In the genomic region with DNA sequence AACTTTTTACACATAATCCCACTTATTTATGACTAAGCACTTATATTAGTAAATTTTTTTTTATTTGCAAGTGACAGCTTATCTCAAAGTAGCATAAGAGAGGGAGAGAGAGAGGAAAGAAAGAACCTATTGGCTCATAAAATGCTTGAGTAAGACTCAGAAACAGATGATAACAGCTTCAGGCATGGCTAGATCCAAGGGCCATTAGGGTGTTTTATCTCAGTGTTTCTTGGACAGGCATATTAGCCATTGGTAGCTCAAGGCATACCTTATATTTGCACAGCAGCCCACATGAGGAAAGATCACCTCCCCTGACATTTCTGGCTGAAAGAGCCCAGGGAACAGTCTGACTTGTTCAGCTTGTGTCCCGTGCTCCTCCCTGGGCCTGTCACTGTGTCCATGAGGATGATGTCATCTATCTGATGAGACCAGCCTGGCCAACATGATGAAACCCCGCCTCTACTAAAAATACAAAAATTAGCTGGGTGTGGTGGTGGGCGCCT, we compare ENCODE assay signal across 1 cellular context.
TF ChIP-seq lines count a peak whose summit lies in the region.

No MANE protein-coding gene starts in this region.

TF ChIP-seq in K562, 482 proteins besides CTCF, POLR2A, EP300 and RAD21 (continued from another document):
- TF ChIP-seq, protein P1, sequence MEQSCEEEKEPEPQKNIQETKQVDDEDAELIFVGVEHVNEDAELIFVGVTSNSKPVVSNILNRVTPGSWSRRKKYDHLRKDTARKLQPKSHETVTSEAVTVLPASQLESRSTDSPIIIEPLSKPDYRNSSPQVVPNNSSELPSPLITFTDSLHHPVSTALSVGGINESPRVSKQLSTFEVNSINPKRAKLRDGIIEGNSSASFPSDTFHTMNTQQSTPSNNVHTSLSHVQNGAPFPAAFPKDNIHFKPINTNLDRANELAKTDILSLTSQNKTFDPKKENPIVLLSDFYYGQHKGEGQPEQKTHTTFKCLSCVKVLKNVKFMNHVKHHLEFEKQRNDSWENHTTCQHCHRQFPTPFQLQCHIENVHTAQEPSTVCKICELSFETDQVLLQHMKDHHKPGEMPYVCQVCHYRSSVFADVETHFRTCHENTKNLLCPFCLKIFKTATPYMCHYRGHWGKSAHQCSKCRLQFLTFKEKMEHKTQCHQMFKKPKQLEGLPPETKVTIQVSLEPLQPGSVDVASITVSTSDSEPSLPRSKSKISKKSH (CRISPR knock-in tag; IDR thresholded peaks at IDR 0.05): no peak
- TF ChIP-seq THRAP3 (IDR thresholded peaks at IDR 0.05; ENCODE audit: borderline replicate concordance): no peak
- TF ChIP-seq, protein P2, sequence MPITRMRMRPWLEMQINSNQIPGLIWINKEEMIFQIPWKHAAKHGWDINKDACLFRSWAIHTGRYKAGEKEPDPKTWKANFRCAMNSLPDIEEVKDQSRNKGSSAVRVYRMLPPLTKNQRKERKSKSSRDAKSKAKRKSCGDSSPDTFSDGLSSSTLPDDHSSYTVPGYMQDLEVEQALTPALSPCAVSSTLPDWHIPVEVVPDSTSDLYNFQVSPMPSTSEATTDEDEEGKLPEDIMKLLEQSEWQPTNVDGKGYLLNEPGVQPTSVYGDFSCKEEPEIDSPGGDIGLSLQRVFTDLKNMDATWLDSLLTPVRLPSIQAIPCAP (CRISPR knock-in tag; IDR thresholded peaks at IDR 0.05; ENCODE audit: borderline replicate concordance): no peak
- TF ChIP-seq ZFP30 (CRISPR knock-in tag; IDR thresholded peaks at IDR 0.05; ENCODE audit: borderline replicate concordance): no peak
- TF ChIP-seq, protein P3, sequence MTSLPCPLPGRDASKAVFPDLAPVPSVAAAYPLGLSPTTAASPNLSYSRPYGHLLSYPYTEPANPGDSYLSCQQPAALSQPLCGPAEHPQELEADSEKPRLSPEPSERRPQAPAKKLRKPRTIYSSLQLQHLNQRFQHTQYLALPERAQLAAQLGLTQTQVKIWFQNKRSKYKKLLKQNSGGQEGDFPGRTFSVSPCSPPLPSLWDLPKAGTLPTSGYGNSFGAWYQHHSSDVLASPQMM (CRISPR knock-in tag; IDR thresholded peaks at IDR 0.05): no peak
- TF ChIP-seq, protein P4, sequence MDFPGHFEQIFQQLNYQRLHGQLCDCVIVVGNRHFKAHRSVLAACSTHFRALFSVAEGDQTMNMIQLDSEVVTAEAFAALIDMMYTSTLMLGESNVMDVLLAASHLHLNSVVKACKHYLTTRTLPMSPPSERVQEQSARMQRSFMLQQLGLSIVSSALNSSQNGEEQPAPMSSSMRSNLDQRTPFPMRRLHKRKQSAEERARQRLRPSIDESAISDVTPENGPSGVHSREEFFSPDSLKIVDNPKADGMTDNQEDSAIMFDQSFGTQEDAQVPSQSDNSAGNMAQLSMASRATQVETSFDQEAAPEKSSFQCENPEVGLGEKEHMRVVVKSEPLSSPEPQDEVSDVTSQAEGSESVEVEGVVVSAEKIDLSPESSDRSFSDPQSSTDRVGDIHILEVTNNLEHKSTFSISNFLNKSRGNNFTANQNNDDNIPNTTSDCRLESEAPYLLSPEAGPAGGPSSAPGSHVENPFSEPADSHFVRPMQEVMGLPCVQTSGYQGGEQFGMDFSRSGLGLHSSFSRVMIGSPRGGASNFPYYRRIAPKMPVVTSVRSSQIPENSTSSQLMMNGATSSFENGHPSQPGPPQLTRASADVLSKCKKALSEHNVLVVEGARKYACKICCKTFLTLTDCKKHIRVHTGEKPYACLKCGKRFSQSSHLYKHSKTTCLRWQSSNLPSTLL (IDR thresholded peaks at IDR 0.05): no peak
- peak; percentile 54 for TF ChIP-seq MAFG (tag; conservative IDR thresholded peaks at IDR 0.05)
- TF ChIP-seq, protein P5, sequence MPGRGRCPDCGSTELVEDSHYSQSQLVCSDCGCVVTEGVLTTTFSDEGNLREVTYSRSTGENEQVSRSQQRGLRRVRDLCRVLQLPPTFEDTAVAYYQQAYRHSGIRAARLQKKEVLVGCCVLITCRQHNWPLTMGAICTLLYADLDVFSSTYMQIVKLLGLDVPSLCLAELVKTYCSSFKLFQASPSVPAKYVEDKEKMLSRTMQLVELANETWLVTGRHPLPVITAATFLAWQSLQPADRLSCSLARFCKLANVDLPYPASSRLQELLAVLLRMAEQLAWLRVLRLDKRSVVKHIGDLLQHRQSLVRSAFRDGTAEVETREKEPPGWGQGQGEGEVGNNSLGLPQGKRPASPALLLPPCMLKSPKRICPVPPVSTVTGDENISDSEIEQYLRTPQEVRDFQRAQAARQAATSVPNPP (IDR thresholded peaks at IDR 0.05; ENCODE audit: borderline replicate concordance, insufficient read depth, insufficient read length): no peak
- TF ChIP-seq, protein P6, sequence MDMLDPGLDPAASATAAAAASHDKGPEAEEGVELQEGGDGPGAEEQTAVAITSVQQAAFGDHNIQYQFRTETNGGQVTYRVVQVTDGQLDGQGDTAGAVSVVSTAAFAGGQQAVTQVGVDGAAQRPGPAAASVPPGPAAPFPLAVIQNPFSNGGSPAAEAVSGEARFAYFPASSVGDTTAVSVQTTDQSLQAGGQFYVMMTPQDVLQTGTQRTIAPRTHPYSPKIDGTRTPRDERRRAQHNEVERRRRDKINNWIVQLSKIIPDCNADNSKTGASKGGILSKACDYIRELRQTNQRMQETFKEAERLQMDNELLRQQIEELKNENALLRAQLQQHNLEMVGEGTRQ (CRISPR knock-in tag; IDR thresholded peaks at IDR 0.05): no peak
- TF ChIP-seq MECOM (CRISPR knock-in tag; IDR thresholded peaks at IDR 0.05): no peak
- TF ChIP-seq RBM25 (IDR thresholded peaks at IDR 0.05; ENCODE audit: low read depth, low read length, severe bottlenecking): no peak
- no peak for TF ChIP-seq HNRNPL (IDR thresholded peaks at IDR 0.05; ENCODE audit: low read depth, low read length)
- no peak for TF ChIP-seq YBX1 (IDR thresholded peaks at IDR 0.05)
- TF ChIP-seq STAT5A (IDR thresholded peaks at IDR 0.05; ENCODE audit: borderline replicate concordance, low read length): no peak
- TF ChIP-seq ERF (CRISPR knock-in tag; IDR thresholded peaks at IDR 0.05): no peak
- TF ChIP-seq, protein P7, sequence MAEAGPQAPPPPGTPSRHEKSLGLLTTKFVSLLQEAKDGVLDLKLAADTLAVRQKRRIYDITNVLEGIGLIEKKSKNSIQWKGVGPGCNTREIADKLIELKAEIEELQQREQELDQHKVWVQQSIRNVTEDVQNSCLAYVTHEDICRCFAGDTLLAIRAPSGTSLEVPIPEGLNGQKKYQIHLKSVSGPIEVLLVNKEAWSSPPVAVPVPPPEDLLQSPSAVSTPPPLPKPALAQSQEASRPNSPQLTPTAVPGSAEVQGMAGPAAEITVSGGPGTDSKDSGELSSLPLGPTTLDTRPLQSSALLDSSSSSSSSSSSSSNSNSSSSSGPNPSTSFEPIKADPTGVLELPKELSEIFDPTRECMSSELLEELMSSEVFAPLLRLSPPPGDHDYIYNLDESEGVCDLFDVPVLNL (CRISPR knock-in tag; IDR thresholded peaks at IDR 0.05; ENCODE audit: low read depth): no peak
- no peak for TF ChIP-seq PCBP2 (IDR thresholded peaks at IDR 0.05; ENCODE audit: low read depth, low read length, poor library complexity, severe bottlenecking)
- TF ChIP-seq TRIM24 (IDR thresholded peaks at IDR 0.05): peak in 1 of 2 experiments; percentile 21; a peak in 1 of 4 replicates
- TF ChIP-seq, protein P8, sequence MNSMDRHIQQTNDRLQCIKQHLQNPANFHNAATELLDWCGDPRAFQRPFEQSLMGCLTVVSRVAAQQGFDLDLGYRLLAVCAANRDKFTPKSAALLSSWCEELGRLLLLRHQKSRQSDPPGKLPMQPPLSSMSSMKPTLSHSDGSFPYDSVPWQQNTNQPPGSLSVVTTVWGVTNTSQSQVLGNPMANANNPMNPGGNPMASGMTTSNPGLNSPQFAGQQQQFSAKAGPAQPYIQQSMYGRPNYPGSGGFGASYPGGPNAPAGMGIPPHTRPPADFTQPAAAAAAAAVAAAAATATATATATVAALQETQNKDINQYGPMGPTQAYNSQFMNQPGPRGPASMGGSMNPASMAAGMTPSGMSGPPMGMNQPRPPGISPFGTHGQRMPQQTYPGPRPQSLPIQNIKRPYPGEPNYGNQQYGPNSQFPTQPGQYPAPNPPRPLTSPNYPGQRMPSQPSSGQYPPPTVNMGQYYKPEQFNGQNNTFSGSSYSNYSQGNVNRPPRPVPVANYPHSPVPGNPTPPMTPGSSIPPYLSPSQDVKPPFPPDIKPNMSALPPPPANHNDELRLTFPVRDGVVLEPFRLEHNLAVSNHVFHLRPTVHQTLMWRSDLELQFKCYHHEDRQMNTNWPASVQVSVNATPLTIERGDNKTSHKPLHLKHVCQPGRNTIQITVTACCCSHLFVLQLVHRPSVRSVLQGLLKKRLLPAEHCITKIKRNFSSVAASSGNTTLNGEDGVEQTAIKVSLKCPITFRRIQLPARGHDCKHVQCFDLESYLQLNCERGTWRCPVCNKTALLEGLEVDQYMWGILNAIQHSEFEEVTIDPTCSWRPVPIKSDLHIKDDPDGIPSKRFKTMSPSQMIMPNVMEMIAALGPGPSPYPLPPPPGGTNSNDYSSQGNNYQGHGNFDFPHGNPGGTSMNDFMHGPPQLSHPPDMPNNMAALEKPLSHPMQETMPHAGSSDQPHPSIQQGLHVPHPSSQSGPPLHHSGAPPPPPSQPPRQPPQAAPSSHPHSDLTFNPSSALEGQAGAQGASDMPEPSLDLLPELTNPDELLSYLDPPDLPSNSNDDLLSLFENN (IDR thresholded peaks at IDR 0.05; ENCODE audit: low read depth in 2 of 2, low read length in 2 of 2): no peak
- no peak for TF ChIP-seq NELFE (IDR thresholded peaks at IDR 0.05; ENCODE audit: insufficient read depth, insufficient read length)
- TF ChIP-seq ZEB2 (IDR thresholded peaks at IDR 0.05): peak; percentile 52
- TF ChIP-seq TBP (optimal IDR thresholded peaks at IDR 0.05; ENCODE audit: low read depth, low read length): no peak
- TF ChIP-seq, protein P9, sequence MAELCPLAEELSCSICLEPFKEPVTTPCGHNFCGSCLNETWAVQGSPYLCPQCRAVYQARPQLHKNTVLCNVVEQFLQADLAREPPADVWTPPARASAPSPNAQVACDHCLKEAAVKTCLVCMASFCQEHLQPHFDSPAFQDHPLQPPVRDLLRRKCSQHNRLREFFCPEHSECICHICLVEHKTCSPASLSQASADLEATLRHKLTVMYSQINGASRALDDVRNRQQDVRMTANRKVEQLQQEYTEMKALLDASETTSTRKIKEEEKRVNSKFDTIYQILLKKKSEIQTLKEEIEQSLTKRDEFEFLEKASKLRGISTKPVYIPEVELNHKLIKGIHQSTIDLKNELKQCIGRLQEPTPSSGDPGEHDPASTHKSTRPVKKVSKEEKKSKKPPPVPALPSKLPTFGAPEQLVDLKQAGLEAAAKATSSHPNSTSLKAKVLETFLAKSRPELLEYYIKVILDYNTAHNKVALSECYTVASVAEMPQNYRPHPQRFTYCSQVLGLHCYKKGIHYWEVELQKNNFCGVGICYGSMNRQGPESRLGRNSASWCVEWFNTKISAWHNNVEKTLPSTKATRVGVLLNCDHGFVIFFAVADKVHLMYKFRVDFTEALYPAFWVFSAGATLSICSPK (IDR thresholded peaks at IDR 0.05; ENCODE audit: borderline replicate concordance): no peak
